11 cellular contexts compared by ENCODE assay signal in genomic region chr15:71599404-71600225, GRCh38.
DNase-seq lines count a peak whose midpoint lies in the region; ATAC-seq and TF ChIP-seq lines count a peak whose summit lies in the region.
"Had no signal": no experiment of that assay in that cellular context is flagged by ENCODE, and none has a peak within 500 bp of the region (broad histone marks: within the 10 kb centered on the region; RNA-seq: fewer than 3 reads in every experiment).

No MANE protein-coding gene starts in this region.

- intact Hi-C loops in left lung (cut with DNase I), result no loop called here

- peaks cover 4% of the 10 kb centered on the region for H3K27me3 Mint-ChIP-seq in activated naive CD4-positive, alpha-beta T cell treated with anti-CD3 and anti-CD28 coated beads, Interleukin-2, amount 10 ng/mL, durations not matched to agents 7 days and 5 days

- DNase-seq in NCI-H146 (lab: John Stamatoyannopoulos, UW) (peak; percentile 27), NCI-H146 treated with DMSO at 0.1 percent for 48 hours (lab: John Stamatoyannopoulos, UW; ENCODE audit: unreplicated experiment) (no peak), left lung (no peak), GM13977 (ENCODE audit: low spot score) (no peak)
- DNase-seq in activated naive CD4-positive, alpha-beta T cell treated with anti-CD3 and anti-CD28 coated beads, Interleukin-2, amount 10 ng/mL, durations not matched to agents 7 days and 5 days, result no peak
- DNase-seq: DMS79, T-helper 2 cell had no signal

- no peaks in the 10 kb centered on the region for H3K36me3 ChIP-seq in left lung

- ATAC-seq in left lung (peak; percentile 66), GM18520 (IDR thresholded peaks at IDR 0.05; ENCODE audit: unreplicated experiment) (no peak)

- no peaks in the 10 kb centered on the region for H3K4me1 Mint-ChIP-seq in activated naive CD4-positive, alpha-beta T cell treated with anti-CD3 and anti-CD28 coated beads, Interleukin-2, amount 10 ng/mL, durations not matched to agents 7 days and 5 days

- H3K4me3 Mint-ChIP-seq in activated naive CD4-positive, alpha-beta T cell treated with anti-CD3 and anti-CD28 coated beads, Interleukin-2, amount 10 ng/mL, durations not matched to agents 7 days and 5 days, result no peak overlapping the region
- H3K4me3 Mint-ChIP-seq: activated naive CD8-positive, alpha-beta T cell had no signal

- H3K4me3 ChIP-seq in left lung, result no peak overlapping the region

- H3K9me3 Mint-ChIP-seq in activated naive CD4-positive, alpha-beta T cell treated with anti-CD3 and anti-CD28 coated beads, Interleukin-2, amount 10 ng/mL, durations not matched to agents 7 days and 5 days, result no peaks in the 10 kb centered on the region

- no peaks in the 10 kb centered on the region for H3K27me3 ChIP-seq in left lung

- TF ChIP-seq CTCF in left lung (IDR thresholded peaks at IDR 0.05) (no peak), GM13977 (IDR thresholded peaks at IDR 0.05; ENCODE audit: extremely low read depth, insufficient read depth, missing control alignments) (no peak)

- no peak overlapping the region for H3K27ac Mint-ChIP-seq in activated naive CD4-positive, alpha-beta T cell treated with anti-CD3 and anti-CD28 coated beads, Interleukin-2, amount 10 ng/mL, durations not matched to agents 7 days and 5 days
- H3K27ac Mint-ChIP-seq: activated naive CD8-positive, alpha-beta T cell had no signal

- CTCF ChIA-PET in activated naive CD4-positive, alpha-beta T cell treated with anti-CD3 and anti-CD28 coated beads, Interleukin-2, amount 10 ng/mL, durations not matched to agents 7 days and 5 days (lab: Charles Lee), result no interaction called here

- peak overlapping the region; percentile 21 for H3K27ac ChIP-seq in cingulate gyrus (ENCODE audit: low read depth, low read length)
- peak overlapping the region in 1 of 2 donors; percentile 33 for H3K27ac ChIP-seq in left lung
- peak overlapping the region; percentile 54 for H3K27ac ChIP-seq in temporal lobe (ENCODE audit: low read depth, low read length)

- H3K36me3 Mint-ChIP-seq in activated naive CD4-positive, alpha-beta T cell treated with anti-CD3 and anti-CD28 coated beads, Interleukin-2, amount 10 ng/mL, durations not matched to agents 7 days and 5 days, result no peaks in the 10 kb centered on the region
- H3K36me3 Mint-ChIP-seq: activated naive CD8-positive, alpha-beta T cell had no signal

- in situ Hi-C loops in GM13977 (cut with MboI; ENCODE audit: low pct_unique_long_range_greater_than_20kb, low sequenced_read_pairs, unreplicated experiment), result no loop called here

- peaks cover 0 to 2% of the 10 kb centered on the region in 2 donors for H3K9me3 ChIP-seq in left lung

- H3K4me1 ChIP-seq in left lung, result no peaks in the 10 kb centered on the region
